In the genomic region with DNA sequence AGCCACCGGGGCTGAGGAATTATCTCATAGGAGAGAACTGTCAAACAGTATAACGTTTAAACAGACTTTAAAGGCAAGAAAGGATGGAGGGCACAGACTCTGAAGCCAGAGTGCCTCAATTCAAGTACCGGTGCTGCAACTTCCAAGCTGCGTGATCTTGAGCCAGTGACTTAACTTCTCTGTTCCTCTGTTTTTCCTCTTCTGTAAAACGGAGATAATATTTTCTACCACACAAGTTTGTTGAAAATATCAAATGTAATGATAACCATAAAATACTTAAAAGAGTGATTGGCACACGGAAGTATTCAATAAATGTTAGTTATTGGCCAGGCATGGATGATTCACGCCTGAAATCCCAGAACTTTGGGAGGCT, we compare ENCODE assay signal across 23 cellular contexts. TPM values are rescaled to one million over a fixed set of nuclear protein-coding genes. Genes with fewer than 3 reads are reported as not detected.
A peak's percentile ranks its signal among the peaks of the same experiment; 100 is the strongest.
DNase-seq lines count a peak whose midpoint lies in the region; ATAC-seq and TF ChIP-seq lines count a peak whose summit lies in the region.
"Had no signal": no experiment of that assay in that cellular context is flagged by ENCODE, and none has a peak within 500 bp of the region (broad histone marks: within the 10 kb centered on the region; RNA-seq: fewer than 3 reads in every experiment).

No MANE protein-coding gene starts in this region.

- no peak overlapping the region for H3K14ac ChIP-seq in trophoblast cell (ENCODE audit: low read length)

- H3K9me3 ChIP-seq in trophoblast cell (ENCODE audit: insufficient read depth, low read depth, low read length) (no peaks in the 10 kb centered on the region), ascending aorta (no peaks in the 10 kb centered on the region)
- H3K9me3 ChIP-seq: left lung, neutrophil, stomach, upper lobe of right lung had no signal

- H3K27ac ChIP-seq in trophoblast cell (ENCODE audit: low read depth, low read length) (no peak overlapping the region), ascending aorta (no peak overlapping the region)
- H3K27ac ChIP-seq: upper lobe of right lung had no signal

- H3K4me1 Mint-ChIP-seq in activated T-cell treated with anti-CD3 and anti-CD28 coated beads, Interleukin-2, amount 50 U/mL, for 4 hours (ENCODE audit: low read depth), result peaks cover 76% of the 10 kb centered on the region
- H3K4me1 Mint-ChIP-seq in IgD-negative memory B cell, result peaks cover 30 to 49% (median 44%) of the 10 kb centered on the region in 3 donors
- H3K4me1 Mint-ChIP-seq in activated naive CD8-positive, alpha-beta T cell (ENCODE audit: low read depth), result peaks cover 66% of the 10 kb centered on the region
- H3K4me1 Mint-ChIP-seq: WTC11 had no signal

- H3K4me1 ChIP-seq in trophoblast cell (ENCODE audit: control insufficient read depth in 1 of 2, insufficient read depth in 2 of 2, low read length in 2 of 2) (peaks cover 10 to 13% of the 10 kb centered on the region in 2 experiments), ascending aorta (no peaks in the 10 kb centered on the region)

- H3K9ac ChIP-seq in trophoblast cell (ENCODE audit: low read length), result no peak overlapping the region

- no peak overlapping the region for H2AK5ac ChIP-seq in trophoblast cell (ENCODE audit: low read length)

- peak overlapping the region; percentile 48 for H2BK120ac ChIP-seq in trophoblast cell (ENCODE audit: insufficient read depth, low read length, poor library complexity)

- H3K36me3 Mint-ChIP-seq in activated T-cell treated with anti-CD3 and anti-CD28 coated beads, Interleukin-2, amount 50 U/mL, for 4 hours (ENCODE audit: insufficient read depth), result peaks cover 44% of the 10 kb centered on the region
- peaks cover 1% of the 10 kb centered on the region for H3K36me3 Mint-ChIP-seq in IgD-negative memory B cell
- peaks cover 8% of the 10 kb centered on the region for H3K36me3 Mint-ChIP-seq in activated naive CD8-positive, alpha-beta T cell
- H3K36me3 Mint-ChIP-seq: WTC11 had no signal

- no peak overlapping the region for H4K12ac ChIP-seq in trophoblast cell (ENCODE audit: low read depth, low read length)

- H3K4me3 ChIP-seq in trophoblast cell (ENCODE audit: low read depth, low read length) (no peak overlapping the region), ascending aorta (no peak overlapping the region)
- H3K4me3 ChIP-seq: left lung, stomach, upper lobe of right lung had no signal

- TF ChIP-seq CTCF in ascending aorta (IDR thresholded peaks at IDR 0.05), result no peak

- no CpG with 5 or more reads among the region's 7 CpGs for WGBS in trophoblast cell (ENCODE audit: extremely low coverage, insufficient coverage, insufficient read length)

- no peak overlapping the region for H2BK5ac ChIP-seq in trophoblast cell (ENCODE audit: low read depth, low read length, poor library complexity)

- no peak for DNase-seq in activated T-cell treated with anti-CD3 and anti-CD28 coated beads, Interleukin-2, amount 50 U/mL, for 4 hours
- no peak for DNase-seq in activated T-cell treated with anti-CD3 and anti-CD28 coated beads for 4 hours
- peak in 1 of 2 donors; percentile 27 for DNase-seq in trophoblast cell
- DNase-seq in EL, result no peak
- no peak for DNase-seq in ascending aorta (ENCODE audit: low spot score in 2 of 2)
- DNase-seq: activated CD8-positive, alpha-beta memory T cell treated with anti-CD3 and anti-CD28 coated beads, Interleukin-2, amount 50 U/mL, for 48 hours; amygdala; DMS79 treated with DMSO at 0.1 percent for 48 hours; effector CD8-positive, alpha-beta T cell; HFFc6; left lung; NCI-H1105 treated with DMSO at 0.1 percent for 48 hours; NCI-H524 treated with DMSO at 0.1 percent for 48 hours; retina; Right ventricle myocardium superior; stomach; upper lobe of right lung had no signal

- H3K27ac Mint-ChIP-seq in IgD-negative memory B cell, result peak overlapping the region; percentile 63 to 96 (median 80)
- peak overlapping the region; percentile 96 for H3K27ac Mint-ChIP-seq in activated naive CD8-positive, alpha-beta T cell
- H3K27ac Mint-ChIP-seq: HFFc6, WTC11 had no signal

- H3K27me3 ChIP-seq in trophoblast cell (ENCODE audit: insufficient read depth, low read length), result no peaks in the 10 kb centered on the region
- H3K27me3 ChIP-seq in ascending aorta, result no peaks in the 10 kb centered on the region
- H3K27me3 ChIP-seq: left lung, neutrophil, upper lobe of right lung had no signal

- H2AFZ ChIP-seq in trophoblast cell (ENCODE audit: insufficient read depth, low read length, poor library complexity), result no peak overlapping the region

- no peak overlapping the region for H3K23ac ChIP-seq in trophoblast cell (ENCODE audit: low read length)

- H3K36me3 ChIP-seq in trophoblast cell (ENCODE audit: control insufficient read depth in 1 of 2, insufficient read depth in 2 of 2, low read length in 2 of 2), result no peaks in the 10 kb centered on the region
- H3K36me3 ChIP-seq in ascending aorta, result no peaks in the 10 kb centered on the region
- H3K36me3 ChIP-seq: left lung, neutrophil, stomach, upper lobe of right lung had no signal

- H3K79me1 ChIP-seq in trophoblast cell (ENCODE audit: low read length), result peaks cover 2% of the 10 kb centered on the region

- peak overlapping the region; percentile 60 for H3K4me3 Mint-ChIP-seq in activated T-cell treated with anti-CD3 and anti-CD28 coated beads, Interleukin-2, amount 50 U/mL, for 4 hours
- H3K4me3 Mint-ChIP-seq in IgD-negative memory B cell, result peak overlapping the region in 2 of 4 donors; percentile 25 to 54
- H3K4me3 Mint-ChIP-seq in activated naive CD8-positive, alpha-beta T cell, result peak overlapping the region; percentile 6
- H3K4me3 Mint-ChIP-seq: HFFc6, WTC11 had no signal

- no peak overlapping the region for H3K4me2 ChIP-seq in trophoblast cell (ENCODE audit: low read length)

- H3K4ac ChIP-seq in trophoblast cell (ENCODE audit: low read depth, low read length), result no peak overlapping the region

- no peaks in the 10 kb centered on the region for H3K79me2 ChIP-seq in trophoblast cell (ENCODE audit: control insufficient read depth, insufficient read depth, low read length, poor library complexity)

- H4K8ac ChIP-seq in trophoblast cell (ENCODE audit: low read depth, low read length), result no peak overlapping the region

- no peak overlapping the region for H2BK12ac ChIP-seq in trophoblast cell (ENCODE audit: low read length)

- no peaks in the 10 kb centered on the region for H3K27me3 Mint-ChIP-seq in activated T-cell treated with anti-CD3 and anti-CD28 coated beads, Interleukin-2, amount 50 U/mL, for 4 hours (ENCODE audit: low read depth)
- H3K27me3 Mint-ChIP-seq in IgD-negative memory B cell, result no peaks in the 10 kb centered on the region
- no peaks in the 10 kb centered on the region for H3K27me3 Mint-ChIP-seq in activated naive CD8-positive, alpha-beta T cell

- no peak overlapping the region for H3K18ac ChIP-seq in trophoblast cell (ENCODE audit: low read length)

- ATAC-seq in activated T-cell treated with anti-CD3 and anti-CD28 coated beads, Interleukin-2, amount 50 U/mL, for 4 hours, result no peak
- ATAC-seq in GM21381 (IDR thresholded peaks at IDR 0.05; ENCODE audit: unreplicated experiment), result no peak
- ATAC-seq: left lung, upper lobe of right lung, WTC11 had no signal

- intact Hi-C loops in ascending aorta (cut with DNase I), result no loop called here

- H4K91ac ChIP-seq in trophoblast cell (ENCODE audit: low read depth, low read length), result no peak overlapping the region

- no peaks in the 10 kb centered on the region for H3K9me3 Mint-ChIP-seq in activated T-cell treated with anti-CD3 and anti-CD28 coated beads, Interleukin-2, amount 50 U/mL, for 4 hours
- H3K9me3 Mint-ChIP-seq in IgD-negative memory B cell, result no peaks in the 10 kb centered on the region
- H3K9me3 Mint-ChIP-seq in activated naive CD8-positive, alpha-beta T cell (ENCODE audit: low read depth), result no peaks in the 10 kb centered on the region
- H3K9me3 Mint-ChIP-seq: HFFc6, WTC11 had no signal

RNA-seq across cellular contexts. Expression of a gene that starts 18.2 kb away (rescaled TPM):
- 100 to 1,000 TPM; 186 to 193 (median 191) TPM for total RNA-seq in activated T-cell treated with anti-CD3 and anti-CD28 coated beads, Interleukin-2, amount 50 U/mL, for 4 hours
- 21.9 TPM for polyA plus RNA-seq in IgD-negative memory B cell
- 1.9 and 2.2 TPM in 2 replicates for polyA plus RNA-seq in trophoblast cell (2013)
- not detected for total RNA-seq in ascending aorta
- total RNA-seq: HFFc6, LHCN-M2, WTC11 had no signal

RNA-seq across cellular contexts. Expression of a gene that starts 38.0 kb away (rescaled TPM):
- total RNA-seq in activated T-cell treated with anti-CD3 and anti-CD28 coated beads, Interleukin-2, amount 50 U/mL, for 4 hours, result 1 to 10 TPM; 1.5 to 5.3 (median 3.3) TPM
- polyA plus RNA-seq in IgD-negative memory B cell, result 0.29 TPM
- polyA plus RNA-seq in trophoblast cell (2013), result 23.1 and 26.4 TPM in 2 replicates
- 3.4 TPM for total RNA-seq in ascending aorta

Comparison
In these comparisons a context has a peak if more than half of its experiments do, and no peak if none do; other contexts are left out.
1. RNA of a gene that starts 18.2 kb away (total RNA-seq): 186 to 193 TPM in activated T-cell treated with anti-CD3 and anti-CD28 coated beads, Interleukin-2, amount 50 U/mL, for 4 hours; not detected in ascending aorta (single experiment); every median in the first group is over 100 times any median in the second.